Comparison of ENCODE assay signal across 1 cellular context in the genomic region with DNA sequence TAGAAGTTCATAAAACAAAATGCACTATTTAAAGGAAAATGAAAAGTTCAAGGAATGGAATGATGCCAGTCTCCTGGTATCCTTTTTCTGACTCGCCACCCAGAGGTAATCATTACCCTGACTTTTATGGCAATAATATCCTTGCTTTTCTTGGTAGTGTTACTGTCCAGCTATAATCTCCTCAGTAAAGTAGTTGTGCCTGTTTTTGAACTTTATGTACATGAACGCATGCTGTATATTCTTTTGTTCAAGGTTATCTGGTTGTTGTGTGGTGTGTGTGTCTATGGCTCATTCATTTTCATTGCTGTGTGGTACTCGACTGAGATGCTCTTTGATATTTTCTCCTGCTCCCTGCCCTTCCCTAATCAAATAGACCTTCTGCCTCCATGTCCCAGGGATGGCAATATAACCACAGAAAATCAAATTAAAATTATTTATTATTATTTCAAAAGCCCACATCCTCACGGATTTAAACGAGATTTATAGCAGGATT.
A peak's percentile ranks its signal among the peaks of the same experiment; 100 is the strongest.
TF ChIP-seq lines count a peak whose summit lies in the region.

No MANE protein-coding gene starts in this region.

TF ChIP-seq in K562, 482 proteins besides CTCF, POLR2A, EP300 and RAD21:
- TF ChIP-seq MAFF (IDR thresholded peaks at IDR 0.05; ENCODE audit: low read length) = no peak
- no peak for TF ChIP-seq PBX2 (CRISPR knock-in tag; IDR thresholded peaks at IDR 0.05; ENCODE audit: low read depth)
- 0 out of 2 replicates have a peak, but pooled peaks have one; percentile 10 for TF ChIP-seq PBX2 (tag; conservative IDR thresholded peaks at IDR 0.05; ENCODE audit: low read depth)
- TF ChIP-seq ZC3H4 (CRISPR knock-in tag; IDR thresholded peaks at IDR 0.05; ENCODE audit: borderline replicate concordance) = no peak
- TF ChIP-seq, protein P1, sequence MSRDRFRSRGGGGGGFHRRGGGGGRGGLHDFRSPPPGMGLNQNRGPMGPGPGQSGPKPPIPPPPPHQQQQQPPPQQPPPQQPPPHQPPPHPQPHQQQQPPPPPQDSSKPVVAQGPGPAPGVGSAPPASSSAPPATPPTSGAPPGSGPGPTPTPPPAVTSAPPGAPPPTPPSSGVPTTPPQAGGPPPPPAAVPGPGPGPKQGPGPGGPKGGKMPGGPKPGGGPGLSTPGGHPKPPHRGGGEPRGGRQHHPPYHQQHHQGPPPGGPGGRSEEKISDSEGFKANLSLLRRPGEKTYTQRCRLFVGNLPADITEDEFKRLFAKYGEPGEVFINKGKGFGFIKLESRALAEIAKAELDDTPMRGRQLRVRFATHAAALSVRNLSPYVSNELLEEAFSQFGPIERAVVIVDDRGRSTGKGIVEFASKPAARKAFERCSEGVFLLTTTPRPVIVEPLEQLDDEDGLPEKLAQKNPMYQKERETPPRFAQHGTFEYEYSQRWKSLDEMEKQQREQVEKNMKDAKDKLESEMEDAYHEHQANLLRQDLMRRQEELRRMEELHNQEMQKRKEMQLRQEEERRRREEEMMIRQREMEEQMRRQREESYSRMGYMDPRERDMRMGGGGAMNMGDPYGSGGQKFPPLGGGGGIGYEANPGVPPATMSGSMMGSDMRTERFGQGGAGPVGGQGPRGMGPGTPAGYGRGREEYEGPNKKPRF (IDR thresholded peaks at IDR 0.05; ENCODE audit: low read depth, low read length) = no peak
- TF ChIP-seq ZBTB8A (IDR thresholded peaks at IDR 0.05; ENCODE audit: partially characterized antibody) = no peak
- TF ChIP-seq FOXP1 (CRISPR knock-in tag; IDR thresholded peaks at IDR 0.05) = no peak
TF ChIP-seq in K562: peak in this region for 1.
